In the genomic region with DNA sequence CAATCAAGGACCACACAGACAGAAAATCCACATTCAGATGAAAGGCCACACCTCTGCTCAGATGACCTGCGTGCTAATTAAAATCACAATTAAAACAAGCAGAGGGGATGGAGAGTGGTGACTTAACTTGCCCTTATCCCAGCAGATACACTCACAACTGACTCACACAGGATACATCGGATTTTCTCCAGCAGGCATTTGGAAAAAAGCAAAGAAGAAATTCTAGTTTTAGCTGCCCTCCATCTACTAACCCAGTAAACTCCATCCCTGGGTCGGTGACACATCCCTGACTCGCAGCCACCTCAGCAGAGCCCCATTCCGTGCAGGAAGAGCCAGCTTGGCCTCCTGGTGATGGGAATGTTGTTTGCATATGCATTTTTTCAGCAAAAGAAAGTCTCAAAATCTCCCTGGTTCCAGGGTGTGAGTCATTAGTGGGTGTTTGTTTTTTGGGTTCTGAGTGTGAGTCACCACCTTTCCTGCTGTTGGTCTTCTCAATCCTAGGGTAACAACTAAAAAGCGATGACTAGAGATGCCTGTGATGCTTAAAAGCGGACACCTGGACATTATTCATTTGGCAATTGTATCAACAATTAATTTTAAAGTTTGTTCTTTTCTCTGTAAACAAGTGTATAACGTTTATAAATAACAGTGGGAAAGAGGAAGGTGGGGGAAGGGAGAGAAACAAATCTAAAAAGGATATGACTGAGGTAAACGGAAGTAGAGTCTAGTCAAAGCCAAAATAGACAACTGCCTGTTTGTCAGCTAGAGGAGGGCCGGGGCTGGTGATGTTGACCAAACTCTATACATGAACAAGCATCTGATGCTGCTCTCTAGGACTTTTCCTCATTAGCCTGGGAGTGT, we compare ENCODE assay signal across 8 cellular contexts. TPM values are rescaled to one million over a fixed set of nuclear protein-coding genes. Genes with fewer than 3 reads are reported as not detected.
A peak's percentile ranks its signal among the peaks of the same experiment; 100 is the strongest.
DNase-seq lines count a peak whose midpoint lies in the region; TF ChIP-seq lines count a peak whose summit lies in the region.

No MANE protein-coding gene starts in this region.

- H3K4me1 ChIP-seq in cardiac muscle cell (ENCODE audit: low read depth) (no peaks in the 10 kb centered on the region), prostate gland (replicated peaks) (no peaks in the 10 kb centered on the region)

- H3K9me3 Mint-ChIP-seq in activated naive CD4-positive, alpha-beta T cell treated with anti-CD3 and anti-CD28 coated beads, Interleukin-2, amount 50 U/mL, for 24 hours, result no peaks in the 10 kb centered on the region

- no peak overlapping the region for H3K27ac ChIP-seq in cardiac muscle cell
- H3K27ac ChIP-seq in prostate gland, result peak overlapping the region; percentile 18 to 28

- peak overlapping the region; percentile 44 for H3K27ac Mint-ChIP-seq in activated naive CD4-positive, alpha-beta T cell treated with anti-CD3 and anti-CD28 coated beads, Interleukin-2, amount 50 U/mL, for 24 hours

- H3K4me3 Mint-ChIP-seq in activated naive CD4-positive, alpha-beta T cell treated with anti-CD3 and anti-CD28 coated beads, Interleukin-2, amount 50 U/mL, for 24 hours, result no peak overlapping the region

- no peaks in the 10 kb centered on the region for H3K27me3 Mint-ChIP-seq in activated naive CD4-positive, alpha-beta T cell treated with anti-CD3 and anti-CD28 coated beads, Interleukin-2, amount 50 U/mL, for 24 hours

- TF ChIP-seq CTCF in cardiac muscle cell (IDR thresholded peaks at IDR 0.05; ENCODE audit: low read depth, low read length) (peak; percentile 62), prostate gland (IDR thresholded peaks at IDR 0.05) (no peak)

- H3K9me3 ChIP-seq in cardiac muscle cell (ENCODE audit: low read depth) (no peaks in the 10 kb centered on the region), prostate gland (no peaks in the 10 kb centered on the region)

- H3K27me3 ChIP-seq in cardiac muscle cell (no peaks in the 10 kb centered on the region), prostate gland (replicated peaks; ENCODE audit: insufficient read depth) (no peaks in the 10 kb centered on the region)

- no peaks in the 10 kb centered on the region for H3K36me3 Mint-ChIP-seq in activated naive CD4-positive, alpha-beta T cell treated with anti-CD3 and anti-CD28 coated beads, Interleukin-2, amount 50 U/mL, for 24 hours

- no peaks in the 10 kb centered on the region for H3K36me3 ChIP-seq in cardiac muscle cell
- no peaks in the 10 kb centered on the region for H3K36me3 ChIP-seq in prostate gland

- peaks cover 11% of the 10 kb centered on the region for H3K4me1 Mint-ChIP-seq in activated naive CD4-positive, alpha-beta T cell treated with anti-CD3 and anti-CD28 coated beads, Interleukin-2, amount 50 U/mL, for 24 hours

- H3K4me3 ChIP-seq in cardiac muscle cell (no peak overlapping the region), prostate gland (no peak overlapping the region)

- 22% methylated on average over 10 of the region's 10 CpGs for WGBS in prostate gland

- intact Hi-C loops in prostate gland (cut with DNase I), result loop anchor here (5.0 kb wide), 1 partner anchor 52 kb away; the partner anchor contains the start of gene SLC4A7

- TF ChIP-seq POLR2A in prostate gland (IDR thresholded peaks at IDR 0.05), result no peak

- DNase-seq in G401 (ENCODE audit: low spot score), result peak; percentile 18
- peak; percentile 92 for DNase-seq in H4 (ENCODE audit: low spot score)
- peak; percentile 78 for DNase-seq in NCI-H446 treated with DMSO at 0.1 percent for 48 hours (lab: John Stamatoyannopoulos, UW)
- peak in 1 of 2 donors; percentile 94 for DNase-seq in cardiac muscle cell (ENCODE audit: low read depth in 1 of 2, low spot score in 1 of 2)
- peak; percentile 5 for DNase-seq in prostate gland (ENCODE audit: low spot score)
- DNase-seq in ecto neural progenitor cell (ENCODE audit: low spot score), result no peak
- no peak for DNase-seq in NCI-H1417 treated with DMSO at 0.1 percent for 48 hours (lab: John Stamatoyannopoulos, UW)

- in situ Hi-C loops in G401 (cut with HindIII; ENCODE audit: low sequenced_read_pairs), result no loop called here

RNA-seq across cellular contexts. Expression of gene SLC4A7, which starts 49.8 kb away (rescaled TPM):
- total RNA-seq in G401 (2014; rRNA removed; shearing (Covaris generic)), result 15.7 and 27.0 TPM in 2 replicates
- total RNA-seq in H4 (2014; rRNA removed; shearing (Covaris generic)), result 9.0 and 11.4 TPM in 2 replicates
- 21.5 and 54.8 TPM in 2 replicates for total RNA-seq in cardiac muscle cell
- polyA plus RNA-seq in cardiac muscle cell, result 8.0 and 17.0 TPM in 2 replicates
- 10 to 100 TPM; 23.5 to 31.1 TPM for total RNA-seq in prostate gland

Comparison
In these comparisons a context has a peak if more than half of its experiments do, and no peak if none do; other contexts are left out.
1. DNase-seq: peak in G401 (single experiment), H4 (single experiment), NCI-H446 treated with DMSO at 0.1 percent for 48 hours (single experiment) and prostate gland (single experiment); none in ecto neural progenitor cell (single experiment) and NCI-H1417 treated with DMSO at 0.1 percent for 48 hours (single experiment).